8 cellular contexts compared by ENCODE assay signal in genomic region chr22:37905534-37906363, GRCh38. TPM values are rescaled to one million over a fixed set of nuclear protein-coding genes. Genes with fewer than 3 reads are reported as not detected.
DNase-seq lines count a peak whose midpoint lies in the region; ATAC-seq lines count a peak whose summit lies in the region.

TSS of gene MICALL1 (plus strand) at chr22:37906297. CDS start at chr22:37906423, 126 bp downstream.

- H3K36me3 Mint-ChIP-seq in activated CD4-positive, alpha-beta memory T cell treated with anti-CD3 and anti-CD28 coated beads for 36 hours: no peaks in the 10 kb centered on the region

- H2AK5ac ChIP-seq in mesenchymal stem cell (ENCODE audit: low read length, severe bottlenecking): peak within 1 kb of the TSS; percentile 83

- peak within 1 kb of the TSS; percentile 75 for H3K4me3 Mint-ChIP-seq in activated CD4-positive, alpha-beta memory T cell treated with anti-CD3 and anti-CD28 coated beads for 36 hours

- WGBS in mesenchymal stem cell: 9% methylated on average over 31 of the region's 90 CpGs

- H3K4me2 ChIP-seq in mesenchymal stem cell (ENCODE audit: low read length, poor library complexity, severe bottlenecking): peak within 1 kb of the TSS; percentile 90

- peak within 1 kb of the TSS; percentile 81 for H2BK5ac ChIP-seq in mesenchymal stem cell (ENCODE audit: low read depth, low read length, poor library complexity, severe bottlenecking)

- peak within 1 kb of the TSS; percentile 98 for H4K8ac ChIP-seq in mesenchymal stem cell (ENCODE audit: low read length)

- H2BK120ac ChIP-seq in mesenchymal stem cell (ENCODE audit: low read depth, low read length): peak within 1 kb of the TSS; percentile 86

- ATAC-seq in HG02798 (IDR thresholded peaks at IDR 0.05; ENCODE audit: poor library complexity, unreplicated experiment): peak; percentile 83

- H3K27ac Mint-ChIP-seq in activated CD4-positive, alpha-beta memory T cell treated with anti-CD3 and anti-CD28 coated beads for 36 hours: peak within 1 kb of the TSS; percentile 78

- H3K9me3 ChIP-seq in effector memory CD4-positive, alpha-beta T cell (ENCODE audit: control insufficient read depth, low read length): no peaks in the 10 kb centered on the region
- no peaks in the 10 kb centered on the region for H3K9me3 ChIP-seq in mesenchymal stem cell (ENCODE audit: control insufficient read depth, low read length)

- peak within 1 kb of the TSS; percentile 93 for H3K9ac ChIP-seq in mesenchymal stem cell (ENCODE audit: low read length)

- peak within 1 kb of the TSS; percentile 92 to 97 for H3K4ac ChIP-seq in mesenchymal stem cell (ENCODE audit: low read depth in 1 of 2, low read length in 2 of 2)

- POLR2A ChIA-PET in activated CD4-positive, alpha-beta memory T cell treated with anti-CD3 and anti-CD28 coated beads for 36 hours (lab: Charles Lee): interaction anchor here (0.6 to 1.8 kb wide), 7 partner anchors 9 to 98 kb away, joined by 3 to 10 read pairs (median 3); partner anchors contain the start of genes C22orf23, GCAT and POLR2F

- DNase-seq in NCI-H1436 (lab: John Stamatoyannopoulos, UW): peak; percentile 45
- no peak for DNase-seq in NCI-H1436 treated with DMSO at 0.1 percent for 48 hours (lab: John Stamatoyannopoulos, UW)
- peak; percentile 13 for DNase-seq in NCI-H2227 treated with DMSO at 0.1 percent for 48 hours (lab: John Stamatoyannopoulos, UW)
- DNase-seq in activated CD4-positive, alpha-beta memory T cell treated with anti-CD3 and anti-CD28 coated beads for 36 hours: peak; percentile 73
- DNase-seq in effector memory CD4-positive, alpha-beta T cell: peak; percentile 38 to 53 (median 49)
- peak; percentile 72 for DNase-seq in mesenchymal stem cell
- DNase-seq in stimulated activated CD8-positive, alpha-beta memory T cell treated with anti-CD3 and anti-CD28 coated beads, Interleukin-12 subunit alpha, Interleukin-12 subunit beta, amount 100 ng/mL, for 4 hours (ENCODE audit: low read depth): peak; percentile 49

- H3K27me3 ChIP-seq in effector memory CD4-positive, alpha-beta T cell (replicated peaks; ENCODE audit: control insufficient read depth, insufficient read depth, low read length, poor library complexity, severe bottlenecking): no peaks in the 10 kb centered on the region
- H3K27me3 ChIP-seq in mesenchymal stem cell (ENCODE audit: control insufficient read depth in 1 of 2, insufficient read depth in 1 of 2, low read length in 2 of 2): no peaks in the 10 kb centered on the region

- peak within 1 kb of the TSS; percentile 76 for H2AFZ ChIP-seq in mesenchymal stem cell (ENCODE audit: low read depth, low read length)

- H3K27ac ChIP-seq in effector memory CD4-positive, alpha-beta T cell (ENCODE audit: insufficient read depth, low read length, poor library complexity, severe bottlenecking): peak within 1 kb of the TSS; percentile 60
- H3K27ac ChIP-seq in mesenchymal stem cell (ENCODE audit: low read length, poor library complexity, severe bottlenecking): peak within 1 kb of the TSS; percentile 95

- H3K36me3 ChIP-seq in effector memory CD4-positive, alpha-beta T cell (ENCODE audit: control insufficient read depth, insufficient read depth, low read length): no peaks in the 10 kb centered on the region
- peaks cover 9% of the 10 kb centered on the region in 2 experiments for H3K36me3 ChIP-seq in mesenchymal stem cell (ENCODE audit: control insufficient read depth in 1 of 2, insufficient read depth in 2 of 2, low read depth in 1 of 2, low read length in 2 of 2)

- peak within 1 kb of the TSS; percentile 92 for H2BK15ac ChIP-seq in mesenchymal stem cell (ENCODE audit: low read depth, poor library complexity, severe bottlenecking)

- H3K4me3 ChIP-seq in effector memory CD4-positive, alpha-beta T cell (ENCODE audit: insufficient read depth, low read depth, low read length, poor library complexity, severe bottlenecking): peak within 1 kb of the TSS; percentile 53
- H3K4me3 ChIP-seq in mesenchymal stem cell (ENCODE audit: insufficient read depth in 1 of 2, low read depth in 1 of 2, low read length in 2 of 2): peak within 1 kb of the TSS; percentile 94 to 97

- H3K4me1 ChIP-seq in effector memory CD4-positive, alpha-beta T cell (ENCODE audit: control insufficient read depth, insufficient read depth, low read length, poor library complexity, severe bottlenecking): peaks cover 15% of the 10 kb centered on the region
- H3K4me1 ChIP-seq in mesenchymal stem cell (ENCODE audit: control insufficient read depth, insufficient read depth, low read depth, low read length): peaks cover 40% of the 10 kb centered on the region

- peaks cover 4% of the 10 kb centered on the region for H3K79me1 ChIP-seq in mesenchymal stem cell (replicated peaks; ENCODE audit: low read length, poor library complexity, severe bottlenecking)

- peak within 1 kb of the TSS; percentile 97 to 99 for H3K18ac ChIP-seq in mesenchymal stem cell (ENCODE audit: low read depth in 1 of 2, low read length in 2 of 2)

- H4K91ac ChIP-seq in mesenchymal stem cell (ENCODE audit: low read length): peak within 1 kb of the TSS; percentile 100

- peak within 1 kb of the TSS; percentile 86 to 95 for H3K14ac ChIP-seq in mesenchymal stem cell (ENCODE audit: low read length in 2 of 2)

- peaks cover 25% of the 10 kb centered on the region for H3K4me1 Mint-ChIP-seq in activated CD4-positive, alpha-beta memory T cell treated with anti-CD3 and anti-CD28 coated beads for 36 hours (ENCODE audit: low read depth)

- no peaks in the 10 kb centered on the region for H3K27me3 Mint-ChIP-seq in activated CD4-positive, alpha-beta memory T cell treated with anti-CD3 and anti-CD28 coated beads for 36 hours

- peak within 1 kb of the TSS in 1 of 2 experiments; percentile 98 for H3K23ac ChIP-seq in mesenchymal stem cell (ENCODE audit: low read length in 2 of 2)

- CTCF ChIA-PET in activated CD4-positive, alpha-beta memory T cell treated with anti-CD3 and anti-CD28 coated beads for 36 hours (lab: Charles Lee): interaction anchor here (0.6 to 2.2 kb wide), 11 partner anchors 9 to 122 kb away, joined by 3 to 14 read pairs (median 4); no protein-coding TSS in a partner anchor

- H2BK12ac ChIP-seq in mesenchymal stem cell (ENCODE audit: low read length in 2 of 2): peak within 1 kb of the TSS; percentile 83 to 88

- intact Hi-C loops in activated CD4-positive, alpha-beta memory T cell treated with anti-CD3 and anti-CD28 coated beads for 36 hours (cut with micrococcal nuclease): no loop called here

- H3K9me3 Mint-ChIP-seq in activated CD4-positive, alpha-beta memory T cell treated with anti-CD3 and anti-CD28 coated beads for 36 hours: no peaks in the 10 kb centered on the region

RNA-seq across cellular contexts. Expression of gene MICALL1, which starts in this region (rescaled TPM):
- total RNA-seq in activated CD4-positive, alpha-beta memory T cell treated with anti-CD3 and anti-CD28 coated beads for 36 hours: 10 to 100 TPM; 18.4 to 19.1 TPM
- 19.9 TPM for polyA plus RNA-seq in mesenchymal stem cell (2013, experiment 1 of 2)
- 19.0 TPM for polyA plus RNA-seq in mesenchymal stem cell (2013, experiment 2 of 2)
